ENCODE assay signal across 19 cellular contexts in genomic region chr3:63354160-63354559, GRCh38.
"Had no signal": no experiment of that assay in that cellular context is flagged by ENCODE, and none has a peak within 500 bp of the region (broad histone marks: within the 10 kb centered on the region; RNA-seq: fewer than 3 reads in every experiment).

No MANE protein-coding gene starts in this region.

- H3K27me3 ChIP-seq: pancreas, upper lobe of right lung had no signal

- H3K9me3 Mint-ChIP-seq: activated CD4-positive, alpha-beta T cell treated with anti-CD3 and anti-CD28 coated beads, Interleukin-2, amount 10 ng/mL, durations not matched to agents 24 days and 14 days; activated naive CD8-positive, alpha-beta T cell treated with anti-CD3 and anti-CD28 coated beads for 36 hours; activated T-cell treated with anti-CD3 and anti-CD28 coated beads, Interleukin-2, amount 50 U/mL, for 72 hours; stimulated activated effector memory CD8-positive, alpha-beta T cell treated with anti-CD3 and anti-CD28 coated beads, Interleukin-12 subunit alpha, Interleukin-12 subunit beta, amount 100 ng/mL, for 72 hours had no signal

- H3K36me3 Mint-ChIP-seq: activated naive CD8-positive, alpha-beta T cell treated with anti-CD3 and anti-CD28 coated beads for 36 hours; stimulated activated effector memory CD8-positive, alpha-beta T cell treated with anti-CD3 and anti-CD28 coated beads, Interleukin-12 subunit alpha, Interleukin-12 subunit beta, amount 100 ng/mL, for 72 hours had no signal

- H3K4me3 ChIP-seq: breast epithelium, left ventricle myocardium inferior, mucosa of descending colon, pancreas, thoracic aorta, upper lobe of right lung had no signal

- ATAC-seq: activated CD8-positive, alpha-beta T cell treated with anti-CD3 and anti-CD28 coated beads, Interleukin-2, amount 10 ng/mL, durations not matched to agents 7 days and 5 days; activated T-cell treated with anti-CD3 and anti-CD28 coated beads, Interleukin-2, amount 50 U/mL, for 72 hours; mucosa of descending colon; naive thymus-derived CD4-positive, alpha-beta T cell; stimulated activated effector memory CD8-positive, alpha-beta T cell treated with anti-CD3 and anti-CD28 coated beads, Interleukin-12 subunit alpha, Interleukin-12 subunit beta, amount 100 ng/mL, for 72 hours; upper lobe of right lung had no signal

- H3K4me1 Mint-ChIP-seq: activated CD4-positive, alpha-beta T cell treated with anti-CD3 and anti-CD28 coated beads, Interleukin-2, amount 10 ng/mL, durations not matched to agents 24 days and 14 days; activated naive CD8-positive, alpha-beta T cell treated with anti-CD3 and anti-CD28 coated beads for 36 hours; stimulated activated effector memory CD8-positive, alpha-beta T cell treated with anti-CD3 and anti-CD28 coated beads, Interleukin-12 subunit alpha, Interleukin-12 subunit beta, amount 100 ng/mL, for 72 hours had no signal

- DNase-seq: activated CD4-positive, alpha-beta T cell treated with anti-CD3 and anti-CD28 coated beads, Interleukin-2, amount 10 ng/mL, durations not matched to agents 24 days and 14 days; activated CD4-positive, CD25-positive, alpha-beta regulatory T cell; activated CD8-positive, alpha-beta memory T cell treated with anti-CD3 and anti-CD28 coated beads, Interleukin-2, amount 50 U/mL, for 48 hours; activated CD8-positive, alpha-beta T cell treated with anti-CD3 and anti-CD28 coated beads, Interleukin-2, amount 10 ng/mL, durations not matched to agents 7 days and 5 days; activated gamma-delta T cell; activated naive CD8-positive, alpha-beta T cell treated with anti-CD3 and anti-CD28 coated beads for 36 hours; activated T-cell treated with anti-CD3 and anti-CD28 coated beads, Interleukin-2, amount 50 U/mL, for 72 hours; anterior cingulate cortex; dermis blood vessel endothelial cell; hippocampal formation; kidney; left ventricle myocardium inferior; mucosa of descending colon; naive thymus-derived CD4-positive, alpha-beta T cell; pancreas; upper lobe of right lung had no signal

- H3K27ac Mint-ChIP-seq: activated CD4-positive, alpha-beta T cell treated with anti-CD3 and anti-CD28 coated beads, Interleukin-2, amount 10 ng/mL, durations not matched to agents 24 days and 14 days; activated CD8-positive, alpha-beta T cell treated with anti-CD3 and anti-CD28 coated beads, Interleukin-2, amount 10 ng/mL, durations not matched to agents 7 days and 5 days; activated naive CD8-positive, alpha-beta T cell treated with anti-CD3 and anti-CD28 coated beads for 36 hours; activated T-cell treated with anti-CD3 and anti-CD28 coated beads, Interleukin-2, amount 50 U/mL, for 72 hours; naive thymus-derived CD4-positive, alpha-beta T cell; stimulated activated effector memory CD8-positive, alpha-beta T cell treated with anti-CD3 and anti-CD28 coated beads, Interleukin-12 subunit alpha, Interleukin-12 subunit beta, amount 100 ng/mL, for 72 hours had no signal

- H3K36me3 ChIP-seq: breast epithelium, left ventricle myocardium inferior, pancreas, thoracic aorta, upper lobe of right lung had no signal

- H3K4me3 Mint-ChIP-seq: activated CD4-positive, alpha-beta T cell treated with anti-CD3 and anti-CD28 coated beads, Interleukin-2, amount 10 ng/mL, durations not matched to agents 24 days and 14 days; activated CD8-positive, alpha-beta T cell treated with anti-CD3 and anti-CD28 coated beads, Interleukin-2, amount 10 ng/mL, durations not matched to agents 7 days and 5 days; activated naive CD8-positive, alpha-beta T cell treated with anti-CD3 and anti-CD28 coated beads for 36 hours; activated T-cell treated with anti-CD3 and anti-CD28 coated beads, Interleukin-2, amount 50 U/mL, for 72 hours; naive thymus-derived CD4-positive, alpha-beta T cell; stimulated activated effector memory CD8-positive, alpha-beta T cell treated with anti-CD3 and anti-CD28 coated beads, Interleukin-12 subunit alpha, Interleukin-12 subunit beta, amount 100 ng/mL, for 72 hours had no signal

- H3K4me1 ChIP-seq: breast epithelium, left ventricle myocardium inferior, pancreas, upper lobe of right lung had no signal

- H3K27ac ChIP-seq: breast epithelium, left ventricle myocardium inferior, pancreas, thoracic aorta, upper lobe of right lung had no signal

- H3K9me3 ChIP-seq: breast epithelium, mucosa of descending colon, pancreas, thoracic aorta, upper lobe of right lung had no signal
